In the genomic region with DNA sequence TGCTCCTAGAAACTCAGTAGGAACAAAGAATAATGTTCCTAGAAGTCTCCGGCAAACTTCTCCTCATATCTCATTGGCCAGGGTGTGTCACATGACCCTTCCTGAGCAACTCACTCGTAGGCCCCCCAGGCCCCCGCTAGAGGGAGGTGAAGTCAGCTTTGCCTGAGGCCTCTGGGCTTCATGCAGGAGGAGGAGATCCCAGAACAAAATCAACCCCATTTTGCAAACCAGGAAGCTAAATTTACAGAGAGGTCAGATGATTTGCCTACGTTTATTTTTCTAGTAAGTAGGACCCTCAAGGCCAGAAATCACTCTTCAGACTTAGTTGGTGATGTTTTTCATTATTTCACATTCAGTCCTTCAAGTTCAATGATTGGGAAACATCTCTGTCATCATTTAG, we compare ENCODE assay signal across 1 cellular context.
A peak's percentile ranks its signal among the peaks of the same experiment; 100 is the strongest.
TF ChIP-seq lines count a peak whose summit lies in the region.

No MANE protein-coding gene starts in this region.

TF ChIP-seq in H1, 55 proteins besides CTCF, POLR2A, EP300 and RAD21:
- TF ChIP-seq, protein P1, sequence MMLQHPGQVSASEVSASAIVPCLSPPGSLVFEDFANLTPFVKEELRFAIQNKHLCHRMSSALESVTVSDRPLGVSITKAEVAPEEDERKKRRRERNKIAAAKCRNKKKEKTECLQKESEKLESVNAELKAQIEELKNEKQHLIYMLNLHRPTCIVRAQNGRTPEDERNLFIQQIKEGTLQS (IDR thresholded peaks at IDR 0.05; ENCODE audit: insufficient read depth, low read depth, low read length): 0 out of 2 replicates have a peak, but pooled peaks have one; percentile 56
- no peak for TF ChIP-seq JUND (IDR thresholded peaks at IDR 0.05; ENCODE audit: low read length)
- TF ChIP-seq, protein P2, sequence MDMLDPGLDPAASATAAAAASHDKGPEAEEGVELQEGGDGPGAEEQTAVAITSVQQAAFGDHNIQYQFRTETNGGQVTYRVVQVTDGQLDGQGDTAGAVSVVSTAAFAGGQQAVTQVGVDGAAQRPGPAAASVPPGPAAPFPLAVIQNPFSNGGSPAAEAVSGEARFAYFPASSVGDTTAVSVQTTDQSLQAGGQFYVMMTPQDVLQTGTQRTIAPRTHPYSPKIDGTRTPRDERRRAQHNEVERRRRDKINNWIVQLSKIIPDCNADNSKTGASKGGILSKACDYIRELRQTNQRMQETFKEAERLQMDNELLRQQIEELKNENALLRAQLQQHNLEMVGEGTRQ (IDR thresholded peaks at IDR 0.05; ENCODE audit: low read length): peak; percentile 69
TF ChIP-seq in H1: peak in this region for 2.
